ENCODE assay signal across 9 cellular contexts in the genomic region with DNA sequence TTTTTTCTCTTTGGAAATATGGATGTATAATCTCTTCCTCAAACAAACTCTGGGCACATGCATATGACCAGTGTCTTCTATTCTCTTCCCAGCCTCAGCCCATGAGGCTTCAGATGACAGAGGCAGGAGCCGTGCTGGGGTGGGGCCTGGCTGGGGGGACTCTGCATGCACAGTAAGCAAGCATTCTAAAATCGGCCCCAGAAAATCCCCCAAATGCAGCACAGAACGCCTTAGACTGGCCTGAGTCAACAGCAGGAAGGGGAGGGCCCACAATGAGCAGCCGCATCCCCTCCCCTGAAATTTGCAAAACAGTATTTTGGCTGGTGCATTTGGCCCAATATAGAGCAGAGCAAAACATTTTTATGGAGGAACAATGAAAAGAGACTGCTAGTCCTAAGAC. TPM values are rescaled to one million over a fixed set of nuclear protein-coding genes. Genes with fewer than 3 reads are reported as not detected.
DNase-seq lines count a peak whose midpoint lies in the region; ATAC-seq and TF ChIP-seq lines count a peak whose summit lies in the region.
"Had no signal": no experiment of that assay in that cellular context is flagged by ENCODE, and none has a peak within 500 bp of the region (broad histone marks: within the 10 kb centered on the region; RNA-seq: fewer than 3 reads in every experiment).

No MANE protein-coding gene starts in this region.

- H3K9me3 ChIP-seq in Peyer's patch (no peaks in the 10 kb centered on the region), SJCRH30 (replicated peaks) (no peaks in the 10 kb centered on the region)

- peak overlapping the region; percentile 88 for H3K27ac Mint-ChIP-seq in central memory CD8-positive, alpha-beta T cell (ENCODE audit: low read depth)
- H3K27ac Mint-ChIP-seq in MCF 10A (ENCODE audit: low read depth, unreplicated experiment): no peak overlapping the region

- POLR2A ChIA-PET in MCF 10A (lab: Yijun Ruan, JAX): interaction anchor here (0.6 to 5.1 kb wide), 3 partner anchors 10 to 43 kb away, joined by 3 to 41 read pairs (median 5); no protein-coding TSS in a partner anchor

- peak in 1 of 3 donors; percentile 47 for DNase-seq in Peyer's patch
- no peak for DNase-seq in central memory CD8-positive, alpha-beta T cell (ENCODE audit: low spot score in 2 of 2)
- peak in 2 of 3 donors; percentile 43 to 54 for DNase-seq in stimulated activated CD4-positive, alpha-beta T cell treated with anti-CD3 and anti-CD28 coated beads, TNF-alpha, amount 100 ng/mL, for 1 hour (ENCODE audit: low read depth in 3 of 3, low spot score in 1 of 3)
- no peak for DNase-seq in SJCRH30
- DNase-seq in SKM-1 treated with dmso at 0.1 percent for 144 hours (lab: John Stamatoyannopoulos, UW; ENCODE audit: unreplicated experiment): no peak
- no peak for DNase-seq in NCI-H748 (lab: John Stamatoyannopoulos, UW; ENCODE audit: unreplicated experiment)
- no peak for DNase-seq in MCF 10A (ENCODE audit: unreplicated experiment)
- DNase-seq: NCI-H524 treated with DMSO at 0.1 percent for 48 hours had no signal

- H3K27ac ChIP-seq in Peyer's patch (peak overlapping the region in 3 of 4 donors; percentile 36 to 71 (median 64)), SJCRH30 (no peak overlapping the region)

- CTCF ChIA-PET in MCF 10A (lab: Yijun Ruan, JAX): interaction anchor here (1.0 kb wide), 1 partner anchor 267 kb away, joined by 3 read pairs; no protein-coding TSS in a partner anchor

- peaks cover 85% of the 10 kb centered on the region for H3K4me1 Mint-ChIP-seq in central memory CD8-positive, alpha-beta T cell
- peaks cover 5% of the 10 kb centered on the region for H3K4me1 Mint-ChIP-seq in MCF 10A (ENCODE audit: insufficient read depth, unreplicated experiment)

- H3K36me3 Mint-ChIP-seq in central memory CD8-positive, alpha-beta T cell (ENCODE audit: insufficient read depth): peaks cover 38% of the 10 kb centered on the region
- H3K36me3 Mint-ChIP-seq in MCF 10A (ENCODE audit: insufficient read depth, unreplicated experiment): peaks cover 11% of the 10 kb centered on the region

- H3K4me1 ChIP-seq in Peyer's patch: peaks cover 0 to 41% (median 11%) of the 10 kb centered on the region in 4 donors
- peaks cover 4% of the 10 kb centered on the region for H3K4me1 ChIP-seq in SJCRH30

- H3K4me3 ChIP-seq in Peyer's patch (no peak overlapping the region), SJCRH30 (no peak overlapping the region)

- intact Hi-C loops in MCF 10A (cut with micrococcal nuclease): no loop called here

- BruUV-seq in MCF 10A (replicated peaks; lab: Mats Ljungman, UMichigan): no TSS peak

- TF ChIP-seq CTCF in Peyer's patch (IDR thresholded peaks at IDR 0.05): no peak
- TF ChIP-seq CTCF in MCF 10A (IDR thresholded peaks at IDR 0.05; ENCODE audit: unreplicated experiment): no peak

- peak; percentile 54 for ATAC-seq in GM21360 (IDR thresholded peaks at IDR 0.05; ENCODE audit: unreplicated experiment)
- peak; percentile 71 for ATAC-seq in central memory CD8-positive, alpha-beta T cell (replicated peaks; ENCODE audit: extremely low read depth, poor library complexity, severe bottlenecking)

- H3K27me3 ChIP-seq in Peyer's patch (no peaks in the 10 kb centered on the region), SJCRH30 (no peaks in the 10 kb centered on the region)

- no peak for TF ChIP-seq POLR2A in Peyer's patch (IDR thresholded peaks at IDR 0.05)

- H3K4me3 Mint-ChIP-seq in central memory CD8-positive, alpha-beta T cell: peak overlapping the region; percentile 39
- no peak overlapping the region for H3K4me3 Mint-ChIP-seq in MCF 10A (ENCODE audit: unreplicated experiment)

- H3K9me3 Mint-ChIP-seq in central memory CD8-positive, alpha-beta T cell: no peaks in the 10 kb centered on the region
- H3K9me3 Mint-ChIP-seq in MCF 10A (ENCODE audit: unreplicated experiment): no peaks in the 10 kb centered on the region

- H3K36me3 ChIP-seq in Peyer's patch (no peaks in the 10 kb centered on the region), SJCRH30 (no peaks in the 10 kb centered on the region; the same call in none of the 2 replicates)

- H3K27me3 Mint-ChIP-seq in central memory CD8-positive, alpha-beta T cell: no peaks in the 10 kb centered on the region
- H3K27me3 Mint-ChIP-seq in MCF 10A (ENCODE audit: insufficient read depth, unreplicated experiment): no peaks in the 10 kb centered on the region

RNA-seq across cellular contexts. Expression of a gene that starts 47.8 kb away (rescaled TPM):
- total RNA-seq in Peyer's patch (10 to 100 TPM in 3 of 4 donors, 1 to 10 TPM in 1; 9.5 to 36.3 (median 23.0) TPM), MCF 10A (2022) (9.5 and 12.6 TPM in 2 replicates)
- 22.5 and 23.2 TPM in 2 replicates for total RNA-seq in SJCRH30 (2014; rRNA removed; shearing (Covaris generic))

Comparison
In these comparisons a context has a peak if more than half of its experiments do, and no peak if none do; other contexts are left out.
1. DNase-seq: peak in stimulated activated CD4-positive, alpha-beta T cell treated with anti-CD3 and anti-CD28 coated beads, TNF-alpha, amount 100 ng/mL, for 1 hour (2 of 3); none in central memory CD8-positive, alpha-beta T cell (0 of 2), SJCRH30 (0 of 2), SKM-1 treated with dmso at 0.1 percent for 144 hours (single experiment), NCI-H748 (single experiment) and MCF 10A (single experiment).